1 cellular context compared by ENCODE assay signal in the genomic region with DNA sequence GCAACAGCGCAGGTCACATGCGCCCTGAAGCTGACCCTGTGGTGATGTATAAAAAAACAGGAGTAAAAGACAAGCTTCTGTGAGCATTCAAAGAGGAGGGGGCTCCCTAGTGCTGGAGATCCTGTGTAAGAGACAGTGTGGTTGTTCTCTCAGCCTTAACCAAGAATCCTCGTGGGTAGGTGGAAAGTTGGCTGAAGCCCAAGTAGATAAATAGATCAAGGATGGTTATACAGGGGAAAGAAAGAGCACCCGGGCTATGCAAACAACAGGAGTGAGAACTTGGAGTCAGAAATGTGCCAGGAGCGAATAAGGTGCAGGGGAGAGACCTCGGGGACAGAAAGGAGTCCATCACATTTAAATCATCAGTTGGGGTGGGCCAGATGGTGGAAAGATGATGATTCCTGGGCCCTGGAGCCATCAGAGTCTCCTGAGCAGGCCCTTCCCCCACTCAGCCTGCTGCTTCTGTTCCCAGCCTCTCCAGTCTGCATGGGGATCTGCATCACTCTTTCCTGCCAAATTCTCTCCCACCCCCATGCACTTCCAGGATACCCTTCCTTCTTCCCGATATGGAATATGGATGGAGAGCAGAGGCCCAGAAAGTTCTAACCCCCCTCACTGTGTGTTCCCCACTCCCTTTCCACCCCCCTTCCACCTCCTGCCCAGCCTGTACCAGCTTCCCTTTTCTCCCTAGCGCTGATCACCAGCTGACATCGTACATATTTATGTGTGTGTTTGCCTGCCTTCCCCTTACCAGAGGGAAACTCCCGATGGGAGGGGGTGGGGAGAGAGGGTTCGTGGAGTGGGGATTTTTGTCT.
A peak's percentile ranks its signal among the peaks of the same experiment; 100 is the strongest.
TF ChIP-seq lines count a peak whose summit lies in the region.

No MANE protein-coding gene starts in this region.

TF ChIP-seq in HepG2, 621 proteins besides CTCF, POLR2A, EP300 and RAD21 (continued from another document and continues in another):
- TF ChIP-seq, protein P1, sequence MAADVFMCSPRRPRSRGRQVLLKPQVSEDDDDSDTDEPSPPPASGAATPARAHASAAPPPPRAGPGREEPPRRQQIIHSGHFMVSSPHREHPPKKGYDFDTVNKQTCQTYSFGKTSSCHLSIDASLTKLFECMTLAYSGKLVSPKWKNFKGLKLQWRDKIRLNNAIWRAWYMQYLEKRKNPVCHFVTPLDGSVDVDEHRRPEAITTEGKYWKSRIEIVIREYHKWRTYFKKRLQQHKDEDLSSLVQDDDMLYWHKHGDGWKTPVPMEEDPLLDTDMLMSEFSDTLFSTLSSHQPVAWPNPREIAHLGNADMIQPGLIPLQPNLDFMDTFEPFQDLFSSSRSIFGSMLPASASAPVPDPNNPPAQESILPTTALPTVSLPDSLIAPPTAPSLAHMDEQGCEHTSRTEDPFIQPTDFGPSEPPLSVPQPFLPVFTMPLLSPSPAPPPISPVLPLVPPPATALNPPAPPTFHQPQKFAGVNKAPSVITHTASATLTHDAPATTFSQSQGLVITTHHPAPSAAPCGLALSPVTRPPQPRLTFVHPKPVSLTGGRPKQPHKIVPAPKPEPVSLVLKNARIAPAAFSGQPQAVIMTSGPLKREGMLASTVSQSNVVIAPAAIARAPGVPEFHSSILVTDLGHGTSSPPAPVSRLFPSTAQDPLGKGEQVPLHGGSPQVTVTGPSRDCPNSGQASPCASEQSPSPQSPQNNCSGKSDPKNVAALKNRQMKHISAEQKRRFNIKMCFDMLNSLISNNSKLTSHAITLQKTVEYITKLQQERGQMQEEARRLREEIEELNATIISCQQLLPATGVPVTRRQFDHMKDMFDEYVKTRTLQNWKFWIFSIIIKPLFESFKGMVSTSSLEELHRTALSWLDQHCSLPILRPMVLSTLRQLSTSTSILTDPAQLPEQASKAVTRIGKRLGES (CRISPR knock-in tag; IDR thresholded peaks at IDR 0.05; ENCODE audit: borderline replicate concordance), result no peak
- TF ChIP-seq HDAC1 (CRISPR knock-in tag; IDR thresholded peaks at IDR 0.05) (no peak), ZNF460 (CRISPR knock-in tag; IDR thresholded peaks at IDR 0.05; ENCODE audit: borderline replicate concordance) (no peak), NFIC (IDR thresholded peaks at IDR 0.05; ENCODE audit: low read length) (0 out of 2 replicates have a peak, but pooled peaks have one; percentile 19), ARHGAP35 (CRISPR knock-in tag; IDR thresholded peaks at IDR 0.05; ENCODE audit: borderline replicate concordance) (no peak), MXI1 (IDR thresholded peaks at IDR 0.05; ENCODE audit: borderline replicate concordance, low read depth, low read length) (no peak), ZBTB21 (CRISPR knock-in tag; IDR thresholded peaks at IDR 0.05) (no peak), HOXA3 (CRISPR knock-in tag; IDR thresholded peaks at IDR 0.05) (no peak), NFE2L2 (IDR thresholded peaks at IDR 0.05; ENCODE audit: low read length) (no peak), ZNF781 (CRISPR knock-in tag; IDR thresholded peaks at IDR 0.05; ENCODE audit: borderline replicate concordance, not compliant biosample characterization) (no peak), ZNF547 (CRISPR knock-in tag; IDR thresholded peaks at IDR 0.05) (no peak), SRY (CRISPR knock-in tag; IDR thresholded peaks at IDR 0.05) (no peak), PHF5A (CRISPR knock-in tag; IDR thresholded peaks at IDR 0.05; ENCODE audit: low read depth, unreplicated experiment) (no peak), EEA1 (CRISPR knock-in tag; IDR thresholded peaks at IDR 0.05; ENCODE audit: borderline replicate concordance) (no peak), ZNF891 (CRISPR knock-in tag; IDR thresholded peaks at IDR 0.05) (no peak), XRCC5 (optimal IDR thresholded peaks at IDR 0.05; ENCODE audit: low read length) (no peak), NR2F2 (IDR thresholded peaks at IDR 0.05; ENCODE audit: borderline replicate concordance, low read depth) (no peak), SP2 (CRISPR knock-in tag; IDR thresholded peaks at IDR 0.05) (no peak), NCOA5 (CRISPR knock-in tag; IDR thresholded peaks at IDR 0.05) (no peak), ZNF564 (CRISPR knock-in tag; IDR thresholded peaks at IDR 0.05) (no peak)
- TF ChIP-seq, protein P2, sequence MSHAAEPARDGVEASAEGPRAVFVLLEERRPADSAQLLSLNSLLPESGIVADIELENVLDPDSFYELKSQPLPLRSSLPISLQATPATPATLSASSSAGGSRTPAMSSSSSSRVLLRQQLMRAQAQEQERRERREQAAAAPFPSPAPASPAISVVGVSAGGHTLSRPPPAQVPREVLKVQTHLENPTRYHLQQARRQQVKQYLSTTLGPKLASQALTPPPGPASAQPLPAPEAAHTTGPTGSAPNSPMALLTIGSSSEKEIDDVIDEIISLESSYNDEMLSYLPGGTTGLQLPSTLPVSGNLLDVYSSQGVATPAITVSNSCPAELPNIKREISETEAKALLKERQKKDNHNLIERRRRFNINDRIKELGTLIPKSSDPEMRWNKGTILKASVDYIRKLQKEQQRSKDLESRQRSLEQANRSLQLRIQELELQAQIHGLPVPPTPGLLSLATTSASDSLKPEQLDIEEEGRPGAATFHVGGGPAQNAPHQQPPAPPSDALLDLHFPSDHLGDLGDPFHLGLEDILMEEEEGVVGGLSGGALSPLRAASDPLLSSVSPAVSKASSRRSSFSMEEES (CRISPR knock-in tag; IDR thresholded peaks at IDR 0.05), result no peak
- TF ChIP-seq, protein P3, sequence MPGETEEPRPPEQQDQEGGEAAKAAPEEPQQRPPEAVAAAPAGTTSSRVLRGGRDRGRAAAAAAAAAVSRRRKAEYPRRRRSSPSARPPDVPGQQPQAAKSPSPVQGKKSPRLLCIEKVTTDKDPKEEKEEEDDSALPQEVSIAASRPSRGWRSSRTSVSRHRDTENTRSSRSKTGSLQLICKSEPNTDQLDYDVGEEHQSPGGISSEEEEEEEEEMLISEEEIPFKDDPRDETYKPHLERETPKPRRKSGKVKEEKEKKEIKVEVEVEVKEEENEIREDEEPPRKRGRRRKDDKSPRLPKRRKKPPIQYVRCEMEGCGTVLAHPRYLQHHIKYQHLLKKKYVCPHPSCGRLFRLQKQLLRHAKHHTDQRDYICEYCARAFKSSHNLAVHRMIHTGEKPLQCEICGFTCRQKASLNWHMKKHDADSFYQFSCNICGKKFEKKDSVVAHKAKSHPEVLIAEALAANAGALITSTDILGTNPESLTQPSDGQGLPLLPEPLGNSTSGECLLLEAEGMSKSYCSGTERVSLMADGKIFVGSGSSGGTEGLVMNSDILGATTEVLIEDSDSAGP (CRISPR knock-in tag; IDR thresholded peaks at IDR 0.05; ENCODE audit: borderline replicate concordance), result no peak
- TF ChIP-seq, protein P4, sequence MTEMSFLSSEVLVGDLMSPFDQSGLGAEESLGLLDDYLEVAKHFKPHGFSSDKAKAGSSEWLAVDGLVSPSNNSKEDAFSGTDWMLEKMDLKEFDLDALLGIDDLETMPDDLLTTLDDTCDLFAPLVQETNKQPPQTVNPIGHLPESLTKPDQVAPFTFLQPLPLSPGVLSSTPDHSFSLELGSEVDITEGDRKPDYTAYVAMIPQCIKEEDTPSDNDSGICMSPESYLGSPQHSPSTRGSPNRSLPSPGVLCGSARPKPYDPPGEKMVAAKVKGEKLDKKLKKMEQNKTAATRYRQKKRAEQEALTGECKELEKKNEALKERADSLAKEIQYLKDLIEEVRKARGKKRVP (CRISPR knock-in tag; IDR thresholded peaks at IDR 0.05), result 0 out of 4 replicates have a peak, but pooled peaks of 1 of the 2 experiments have one; percentile 22
- TF ChIP-seq, protein P5, sequence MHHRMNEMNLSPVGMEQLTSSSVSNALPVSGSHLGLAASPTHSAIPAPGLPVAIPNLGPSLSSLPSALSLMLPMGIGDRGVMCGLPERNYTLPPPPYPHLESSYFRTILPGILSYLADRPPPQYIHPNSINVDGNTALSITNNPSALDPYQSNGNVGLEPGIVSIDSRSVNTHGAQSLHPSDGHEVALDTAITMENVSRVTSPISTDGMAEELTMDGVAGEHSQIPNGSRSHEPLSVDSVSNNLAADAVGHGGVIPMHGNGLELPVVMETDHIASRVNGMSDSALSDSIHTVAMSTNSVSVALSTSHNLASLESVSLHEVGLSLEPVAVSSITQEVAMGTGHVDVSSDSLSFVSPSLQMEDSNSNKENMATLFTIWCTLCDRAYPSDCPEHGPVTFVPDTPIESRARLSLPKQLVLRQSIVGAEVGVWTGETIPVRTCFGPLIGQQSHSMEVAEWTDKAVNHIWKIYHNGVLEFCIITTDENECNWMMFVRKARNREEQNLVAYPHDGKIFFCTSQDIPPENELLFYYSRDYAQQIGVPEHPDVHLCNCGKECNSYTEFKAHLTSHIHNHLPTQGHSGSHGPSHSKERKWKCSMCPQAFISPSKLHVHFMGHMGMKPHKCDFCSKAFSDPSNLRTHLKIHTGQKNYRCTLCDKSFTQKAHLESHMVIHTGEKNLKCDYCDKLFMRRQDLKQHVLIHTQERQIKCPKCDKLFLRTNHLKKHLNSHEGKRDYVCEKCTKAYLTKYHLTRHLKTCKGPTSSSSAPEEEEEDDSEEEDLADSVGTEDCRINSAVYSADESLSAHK (CRISPR knock-in tag; IDR thresholded peaks at IDR 0.05; ENCODE audit: borderline replicate concordance), result no peak
- TF ChIP-seq, protein P6, sequence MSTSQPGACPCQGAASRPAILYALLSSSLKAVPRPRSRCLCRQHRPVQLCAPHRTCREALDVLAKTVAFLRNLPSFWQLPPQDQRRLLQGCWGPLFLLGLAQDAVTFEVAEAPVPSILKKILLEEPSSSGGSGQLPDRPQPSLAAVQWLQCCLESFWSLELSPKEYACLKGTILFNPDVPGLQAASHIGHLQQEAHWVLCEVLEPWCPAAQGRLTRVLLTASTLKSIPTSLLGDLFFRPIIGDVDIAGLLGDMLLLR (CRISPR knock-in tag; IDR thresholded peaks at IDR 0.05), result no peak
- TF ChIP-seq, protein P7, sequence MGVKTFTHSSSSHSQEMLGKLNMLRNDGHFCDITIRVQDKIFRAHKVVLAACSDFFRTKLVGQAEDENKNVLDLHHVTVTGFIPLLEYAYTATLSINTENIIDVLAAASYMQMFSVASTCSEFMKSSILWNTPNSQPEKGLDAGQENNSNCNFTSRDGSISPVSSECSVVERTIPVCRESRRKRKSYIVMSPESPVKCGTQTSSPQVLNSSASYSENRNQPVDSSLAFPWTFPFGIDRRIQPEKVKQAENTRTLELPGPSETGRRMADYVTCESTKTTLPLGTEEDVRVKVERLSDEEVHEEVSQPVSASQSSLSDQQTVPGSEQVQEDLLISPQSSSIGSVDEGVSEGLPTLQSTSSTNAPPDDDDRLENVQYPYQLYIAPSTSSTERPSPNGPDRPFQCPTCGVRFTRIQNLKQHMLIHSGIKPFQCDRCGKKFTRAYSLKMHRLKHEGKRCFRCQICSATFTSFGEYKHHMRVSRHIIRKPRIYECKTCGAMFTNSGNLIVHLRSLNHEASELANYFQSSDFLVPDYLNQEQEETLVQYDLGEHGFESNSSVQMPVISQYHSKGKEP (CRISPR knock-in tag; IDR thresholded peaks at IDR 0.05), result no peak
- TF ChIP-seq, protein P8, sequence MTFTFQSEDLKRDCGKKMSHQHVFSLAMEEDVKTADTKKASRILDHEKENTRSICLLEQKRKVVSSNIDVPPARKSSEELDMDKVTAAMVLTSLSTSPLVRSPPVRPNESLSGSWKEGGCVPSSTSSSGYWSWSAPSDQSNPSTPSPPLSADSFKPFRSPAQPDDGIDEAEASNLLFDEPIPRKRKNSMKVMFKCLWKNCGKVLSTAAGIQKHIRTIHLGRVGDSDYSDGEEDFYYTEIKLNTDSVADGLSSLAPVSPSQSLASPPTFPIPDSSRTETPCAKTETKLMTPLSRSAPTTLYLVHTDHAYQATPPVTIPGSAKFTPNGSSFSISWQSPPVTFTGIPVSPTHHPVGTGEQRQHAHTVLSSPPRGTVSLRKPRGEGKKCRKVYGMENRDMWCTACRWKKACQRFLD (CRISPR knock-in tag; IDR thresholded peaks at IDR 0.05; ENCODE audit: borderline replicate concordance), result no peak
- TF ChIP-seq, protein P9, sequence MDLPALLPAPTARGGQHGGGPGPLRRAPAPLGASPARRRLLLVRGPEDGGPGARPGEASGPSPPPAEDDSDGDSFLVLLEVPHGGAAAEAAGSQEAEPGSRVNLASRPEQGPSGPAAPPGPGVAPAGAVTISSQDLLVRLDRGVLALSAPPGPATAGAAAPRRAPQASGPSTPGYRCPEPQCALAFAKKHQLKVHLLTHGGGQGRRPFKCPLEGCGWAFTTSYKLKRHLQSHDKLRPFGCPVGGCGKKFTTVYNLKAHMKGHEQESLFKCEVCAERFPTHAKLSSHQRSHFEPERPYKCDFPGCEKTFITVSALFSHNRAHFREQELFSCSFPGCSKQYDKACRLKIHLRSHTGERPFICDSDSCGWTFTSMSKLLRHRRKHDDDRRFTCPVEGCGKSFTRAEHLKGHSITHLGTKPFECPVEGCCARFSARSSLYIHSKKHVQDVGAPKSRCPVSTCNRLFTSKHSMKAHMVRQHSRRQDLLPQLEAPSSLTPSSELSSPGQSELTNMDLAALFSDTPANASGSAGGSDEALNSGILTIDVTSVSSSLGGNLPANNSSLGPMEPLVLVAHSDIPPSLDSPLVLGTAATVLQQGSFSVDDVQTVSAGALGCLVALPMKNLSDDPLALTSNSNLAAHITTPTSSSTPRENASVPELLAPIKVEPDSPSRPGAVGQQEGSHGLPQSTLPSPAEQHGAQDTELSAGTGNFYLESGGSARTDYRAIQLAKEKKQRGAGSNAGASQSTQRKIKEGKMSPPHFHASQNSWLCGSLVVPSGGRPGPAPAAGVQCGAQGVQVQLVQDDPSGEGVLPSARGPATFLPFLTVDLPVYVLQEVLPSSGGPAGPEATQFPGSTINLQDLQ (CRISPR knock-in tag; IDR thresholded peaks at IDR 0.05), result no peak
- TF ChIP-seq, protein P10, sequence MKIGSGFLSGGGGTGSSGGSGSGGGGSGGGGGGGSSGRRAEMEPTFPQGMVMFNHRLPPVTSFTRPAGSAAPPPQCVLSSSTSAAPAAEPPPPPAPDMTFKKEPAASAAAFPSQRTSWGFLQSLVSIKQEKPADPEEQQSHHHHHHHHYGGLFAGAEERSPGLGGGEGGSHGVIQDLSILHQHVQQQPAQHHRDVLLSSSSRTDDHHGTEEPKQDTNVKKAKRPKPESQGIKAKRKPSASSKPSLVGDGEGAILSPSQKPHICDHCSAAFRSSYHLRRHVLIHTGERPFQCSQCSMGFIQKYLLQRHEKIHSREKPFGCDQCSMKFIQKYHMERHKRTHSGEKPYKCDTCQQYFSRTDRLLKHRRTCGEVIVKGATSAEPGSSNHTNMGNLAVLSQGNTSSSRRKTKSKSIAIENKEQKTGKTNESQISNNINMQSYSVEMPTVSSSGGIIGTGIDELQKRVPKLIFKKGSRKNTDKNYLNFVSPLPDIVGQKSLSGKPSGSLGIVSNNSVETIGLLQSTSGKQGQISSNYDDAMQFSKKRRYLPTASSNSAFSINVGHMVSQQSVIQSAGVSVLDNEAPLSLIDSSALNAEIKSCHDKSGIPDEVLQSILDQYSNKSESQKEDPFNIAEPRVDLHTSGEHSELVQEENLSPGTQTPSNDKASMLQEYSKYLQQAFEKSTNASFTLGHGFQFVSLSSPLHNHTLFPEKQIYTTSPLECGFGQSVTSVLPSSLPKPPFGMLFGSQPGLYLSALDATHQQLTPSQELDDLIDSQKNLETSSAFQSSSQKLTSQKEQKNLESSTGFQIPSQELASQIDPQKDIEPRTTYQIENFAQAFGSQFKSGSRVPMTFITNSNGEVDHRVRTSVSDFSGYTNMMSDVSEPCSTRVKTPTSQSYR (CRISPR knock-in tag; IDR thresholded peaks at IDR 0.05; ENCODE audit: borderline replicate concordance), result peak; percentile 13; the same call in 1 of the 2 replicates
